ENCODE assay signal across 17 cellular contexts in the genomic region with DNA sequence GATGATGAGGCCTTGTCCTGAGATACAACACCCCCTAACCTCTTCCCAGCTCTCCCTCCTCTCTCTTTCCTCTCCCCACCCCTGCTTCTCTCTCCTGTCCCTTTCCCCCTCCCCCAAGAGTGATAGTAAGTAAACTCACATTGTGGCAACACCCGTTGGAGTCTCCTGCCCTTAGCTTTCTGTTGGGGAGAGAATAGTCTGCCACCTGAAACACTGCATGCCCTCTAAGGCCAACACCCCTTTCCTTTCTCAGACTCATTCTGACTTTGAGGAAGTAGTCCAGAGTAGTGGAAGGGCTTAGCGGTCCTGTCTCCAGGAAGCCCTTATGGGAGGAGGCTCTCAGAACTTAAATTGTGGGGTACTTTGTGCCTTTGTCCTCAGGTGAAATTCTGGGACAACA.
DNase-seq lines count a peak whose midpoint lies in the region; ATAC-seq lines count a peak whose summit lies in the region.
"Had no signal": no experiment of that assay in that cellular context is flagged by ENCODE, and none has a peak within 500 bp of the region (broad histone marks: within the 10 kb centered on the region; RNA-seq: fewer than 3 reads in every experiment).

No MANE protein-coding gene starts in this region.

- peak overlapping the region; percentile 90 for H3K27ac Mint-ChIP-seq in stimulated activated naive CD8-positive, alpha-beta T cell treated with anti-CD3 and anti-CD28 coated beads, Interleukin-15, Interleukin-2, amounts not matched to agents 100 ng/mL and 50 ng/mL, for 24 hours
- H3K27ac Mint-ChIP-seq: nephron had no signal

- H3K4me1 Mint-ChIP-seq in stimulated activated naive CD8-positive, alpha-beta T cell treated with anti-CD3 and anti-CD28 coated beads, Interleukin-15, Interleukin-2, amounts not matched to agents 100 ng/mL and 50 ng/mL, for 24 hours (ENCODE audit: low read depth), result no peaks in the 10 kb centered on the region

- ATAC-seq in stimulated activated naive CD8-positive, alpha-beta T cell treated with anti-CD3 and anti-CD28 coated beads, Interleukin-15, Interleukin-2, amounts not matched to agents 100 U/mL and 50 U/mL, for 24 hours, result no peak
- ATAC-seq in HG03108 (IDR thresholded peaks at IDR 0.05; ENCODE audit: unreplicated experiment), result no peak
- ATAC-seq in HG03159 (IDR thresholded peaks at IDR 0.05; ENCODE audit: unreplicated experiment), result no peak
- ATAC-seq: left lung had no signal

- H3K4me3 Mint-ChIP-seq in stimulated activated naive CD8-positive, alpha-beta T cell treated with anti-CD3 and anti-CD28 coated beads, Interleukin-15, Interleukin-2, amounts not matched to agents 100 ng/mL and 50 ng/mL, for 24 hours, result peak overlapping the region; percentile 37
- H3K4me3 Mint-ChIP-seq: nephron had no signal

- H3K36me3 Mint-ChIP-seq in stimulated activated naive CD8-positive, alpha-beta T cell treated with anti-CD3 and anti-CD28 coated beads, Interleukin-15, Interleukin-2, amounts not matched to agents 100 ng/mL and 50 ng/mL, for 24 hours (ENCODE audit: low read depth), result peaks cover 27% of the 10 kb centered on the region

- DNase-seq in stimulated activated naive CD8-positive, alpha-beta T cell treated with anti-CD3 and anti-CD28 coated beads, Interleukin-15, Interleukin-2, amounts not matched to agents 100 U/mL and 50 U/mL, for 24 hours, result no peak
- DNase-seq in Kasumi-1 (lab: John Stamatoyannopoulos, UW) (peak; percentile 63 to 70), dermis blood vessel endothelial cell (peak; percentile 43), hypothalamus (lab: John Stamatoyannopoulos, UW) (no peak)
- DNase-seq: activated CD4-positive, alpha-beta T cell treated with anti-CD3 and anti-CD28 coated beads, Interleukin-2, amount 50 U/mL, for 4 hours; amniotic stem cell; C1 segment of cervical spinal cord; EL; hippocampal formation; left lung; NCI-H1436; NCI-H446; retina had no signal

- no peaks in the 10 kb centered on the region for H3K27me3 Mint-ChIP-seq in stimulated activated naive CD8-positive, alpha-beta T cell treated with anti-CD3 and anti-CD28 coated beads, Interleukin-15, Interleukin-2, amounts not matched to agents 100 ng/mL and 50 ng/mL, for 24 hours

- no peaks in the 10 kb centered on the region for H3K9me3 Mint-ChIP-seq in stimulated activated naive CD8-positive, alpha-beta T cell treated with anti-CD3 and anti-CD28 coated beads, Interleukin-15, Interleukin-2, amounts not matched to agents 100 ng/mL and 50 ng/mL, for 24 hours
- H3K9me3 Mint-ChIP-seq: nephron had no signal

Comparison
In these comparisons a context has a peak if more than half of its experiments do, and no peak if none do; other contexts are left out.
1. DNase-seq: peak in Kasumi-1 (2 of 2) and dermis blood vessel endothelial cell (single experiment); none in stimulated activated naive CD8-positive, alpha-beta T cell treated with anti-CD3 and anti-CD28 coated beads, Interleukin-15, Interleukin-2, amounts not matched to agents 100 U/mL and 50 U/mL, for 24 hours (single experiment) and hypothalamus (0 of 51).